In the genomic region with DNA sequence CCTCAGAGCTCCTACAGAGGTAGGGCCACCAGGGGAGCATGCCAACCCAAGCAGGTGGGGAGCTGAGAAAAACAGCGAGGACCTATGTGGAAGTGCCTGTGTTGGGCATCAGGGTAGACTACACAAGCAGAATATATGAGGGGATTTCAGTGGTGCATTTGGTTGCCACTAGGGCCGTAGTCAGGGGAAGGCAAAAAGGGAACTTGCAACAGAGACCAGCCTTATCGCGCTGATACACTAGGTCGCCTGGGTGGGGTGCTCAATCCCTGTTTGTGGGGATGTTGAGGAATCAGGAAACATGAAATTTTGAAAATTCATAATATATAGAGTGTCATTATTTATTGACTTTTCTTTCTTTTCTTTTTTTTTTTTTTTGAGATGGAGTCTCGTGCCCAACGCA, we compare ENCODE assay signal across 16 cellular contexts.
DNase-seq lines count a peak whose midpoint lies in the region; ATAC-seq, FAIRE-seq and TF ChIP-seq lines count a peak whose summit lies in the region.
"Had no signal": no experiment of that assay in that cellular context is flagged by ENCODE, and none has a peak within 500 bp of the region (broad histone marks: within the 10 kb centered on the region; RNA-seq: fewer than 3 reads in every experiment).

No MANE protein-coding gene starts in this region.

- H3K4me1 ChIP-seq in GM12878 (ENCODE audit: control insufficient read depth, insufficient read depth, low read length), result no peaks in the 10 kb centered on the region
- H3K4me1 ChIP-seq: vagina had no signal

- H3K9ac ChIP-seq in GM12878 (ENCODE audit: control insufficient read depth, insufficient read depth, low read length), result no peak overlapping the region

- H3K4me3 ChIP-seq in GM12878, result no peak overlapping the region
- H3K4me3 ChIP-seq: vagina had no signal

- H3K27ac Mint-ChIP-seq in progenitor cell of endocrine pancreas, result peak overlapping the region; percentile 75
- H3K27ac Mint-ChIP-seq in T-helper 2 cell treated with Interferon-gamma antibody and Interleukin-4, amounts not matched to agents 5 μg/mL and 100 μg/mL, for 36 hours, result no peak overlapping the region
- H3K27ac Mint-ChIP-seq: CD8-positive, alpha-beta memory T cell; dendritic cell treated with granulocyte-macrophage colony-stimulating factor and Interleukin-4, amounts not matched to agents 40 ng/mL and 50 ng/mL, for 4 days; memory B cell; stimulated activated naive CD8-positive, alpha-beta T cell treated with anti-CD3 and anti-CD28 coated beads, Interleukin-15, Interleukin-2, amounts not matched to agents 100 ng/mL and 50 ng/mL, for 24 hours had no signal

- no peak for TF ChIP-seq RAD21 in GM12878 (IDR thresholded peaks at IDR 0.05; ENCODE audit: insufficient read depth, low read depth, low read length)

- H3K27me3 ChIP-seq in GM12878 (replicated peaks in 1 of 2; ENCODE audit: control insufficient read depth in 2 of 2, insufficient read depth in 2 of 2, low read length in 1 of 2), result no peaks in the 10 kb centered on the region
- H3K27me3 ChIP-seq: vagina had no signal

- no peak overlapping the region for H3K27ac ChIP-seq in GM12878 (ENCODE audit: control insufficient read depth, insufficient read depth)
- H3K27ac ChIP-seq: vagina had no signal

- no peak overlapping the region for H3K4me2 ChIP-seq in GM12878 (ENCODE audit: control insufficient read depth, insufficient read depth)

- TF ChIP-seq CTCF in GM12878 (IDR thresholded peaks at IDR 0.05 in 2 of 3, conservative IDR thresholded peaks at IDR 0.05 in 1 of 3; ENCODE audit: control insufficient read depth in 2 of 3, extremely low read depth in 1 of 3, insufficient read depth in 1 of 3, low read depth in 3 of 3, low read length in 3 of 3), result no peak
- TF ChIP-seq CTCF in progenitor cell of endocrine pancreas (IDR thresholded peaks at IDR 0.05; ENCODE audit: unreplicated experiment), result no peak

- no peak for FAIRE-seq in GM12878 (lab: Jason Lieb, UNC)
- FAIRE-seq: G401.6 had no signal

- no peak overlapping the region for H3K4me3 Mint-ChIP-seq in progenitor cell of endocrine pancreas (ENCODE audit: low read depth)
- no peak overlapping the region for H3K4me3 Mint-ChIP-seq in T-helper 2 cell treated with Interferon-gamma antibody and Interleukin-4, amounts not matched to agents 5 μg/mL and 100 μg/mL, for 36 hours
- H3K4me3 Mint-ChIP-seq: CD8-positive, alpha-beta memory T cell; dendritic cell treated with granulocyte-macrophage colony-stimulating factor and Interleukin-4, amounts not matched to agents 40 ng/mL and 50 ng/mL, for 4 days; memory B cell; stimulated activated naive CD8-positive, alpha-beta T cell treated with anti-CD3 and anti-CD28 coated beads, Interleukin-15, Interleukin-2, amounts not matched to agents 100 ng/mL and 50 ng/mL, for 24 hours had no signal

- DNase-seq in MV-4-11 (lab: John Stamatoyannopoulos, UW), result peak; percentile 70
- DNase-seq in GM12878 (ENCODE audit: low read depth, low spot score), result no peak
- no peak for DNase-seq in progenitor cell of endocrine pancreas (ENCODE audit: low spot score, unreplicated experiment)
- DNase-seq in T-helper 2 cell treated with Interferon-gamma antibody and Interleukin-4, amounts not matched to agents 5 μg/mL and 100 μg/mL, for 36 hours (ENCODE audit: low spot score), result no peak
- DNase-seq: activated effector memory CD4-positive, alpha-beta T cell treated with Interleukin-2 at 50 U/mL for 16 hours; CD8-positive, alpha-beta memory T cell; NCI-H146; NCI-H524 had no signal

- SMC1A ChIA-PET in GM12878 (lab: Charles Lee; ENCODE audit: uncharacterized antibody, unreplicated experiment), result no interaction called here

- no peaks in the 10 kb centered on the region for H3K9me3 Mint-ChIP-seq in progenitor cell of endocrine pancreas (ENCODE audit: low read depth)
- no peaks in the 10 kb centered on the region for H3K9me3 Mint-ChIP-seq in T-helper 2 cell treated with Interferon-gamma antibody and Interleukin-4, amounts not matched to agents 5 μg/mL and 100 μg/mL, for 36 hours
- H3K9me3 Mint-ChIP-seq: dendritic cell treated with granulocyte-macrophage colony-stimulating factor and Interleukin-4, amounts not matched to agents 40 ng/mL and 50 ng/mL, for 4 days; memory B cell; stimulated activated naive CD8-positive, alpha-beta T cell treated with anti-CD3 and anti-CD28 coated beads, Interleukin-15, Interleukin-2, amounts not matched to agents 100 ng/mL and 50 ng/mL, for 24 hours had no signal

- in situ Hi-C loops in GM12878 (cut with MboI), result no loop called here

- no TSS peak for BruUV-seq in GM12878 (replicated peaks; lab: Mats Ljungman, UMichigan)

- no peaks in the 10 kb centered on the region for H3K36me3 ChIP-seq in GM12878 (ENCODE audit: control insufficient read depth in 2 of 2, insufficient read depth in 2 of 2, low read length in 1 of 2)
- H3K36me3 ChIP-seq: vagina had no signal

- H3K79me2 ChIP-seq in GM12878 (ENCODE audit: control insufficient read depth, insufficient read depth, low read length), result no peaks in the 10 kb centered on the region

- ATAC-seq in GM18909 (IDR thresholded peaks at IDR 0.05; ENCODE audit: poor library complexity, unreplicated experiment) (peak; percentile 46), GM12878 (peak; percentile 58), HG03460 (IDR thresholded peaks at IDR 0.05; ENCODE audit: unreplicated experiment) (no peak), GM19463 (IDR thresholded peaks at IDR 0.05; ENCODE audit: unreplicated experiment) (no peak)

- no peaks in the 10 kb centered on the region for H3K36me3 Mint-ChIP-seq in progenitor cell of endocrine pancreas (ENCODE audit: insufficient read depth)
- H3K36me3 Mint-ChIP-seq in T-helper 2 cell treated with Interferon-gamma antibody and Interleukin-4, amounts not matched to agents 5 μg/mL and 100 μg/mL, for 36 hours (ENCODE audit: low read depth), result no peaks in the 10 kb centered on the region
- H3K36me3 Mint-ChIP-seq: CD8-positive, alpha-beta memory T cell; memory B cell had no signal

- no peaks in the 10 kb centered on the region for H4K20me1 ChIP-seq in GM12878 (ENCODE audit: control insufficient read depth, insufficient read depth)

- 15% methylated on average over 5 of the region's 7 CpGs for WGBS in GM12878 (ENCODE audit: insufficient coverage, insufficient replicate concordance, low lambda C conversion rate, missing lambda C conversion rate)

- no peak for TF ChIP-seq POLR2A in GM12878 (IDR thresholded peaks at IDR 0.05; ENCODE audit: low read depth, low read length)

- no peak overlapping the region for H2AFZ ChIP-seq in GM12878 (ENCODE audit: control insufficient read depth, low read depth, low read length)

- CTCF ChIA-PET in GM12878 (lab: Yijun Ruan, JAX), result no interaction called here

- POLR2A ChIA-PET in GM12878 (lab: Charles Lee), result interaction anchor here (0.7 kb wide), 1 partner anchor 364 kb away, joined by 3 read pairs; no protein-coding TSS in a partner anchor

- RAD21 ChIA-PET in GM12878 (lab: Charles Lee; ENCODE audit: unreplicated experiment), result no interaction called here

- H3K27me3 Mint-ChIP-seq in progenitor cell of endocrine pancreas, result no peaks in the 10 kb centered on the region
- peaks cover 5% of the 10 kb centered on the region for H3K27me3 Mint-ChIP-seq in T-helper 2 cell treated with Interferon-gamma antibody and Interleukin-4, amounts not matched to agents 5 μg/mL and 100 μg/mL, for 36 hours (ENCODE audit: low read depth)
- H3K27me3 Mint-ChIP-seq: CD8-positive, alpha-beta memory T cell; dendritic cell treated with granulocyte-macrophage colony-stimulating factor and Interleukin-4, amounts not matched to agents 40 ng/mL and 50 ng/mL, for 4 days; stimulated activated naive CD8-positive, alpha-beta T cell treated with anti-CD3 and anti-CD28 coated beads, Interleukin-15, Interleukin-2, amounts not matched to agents 100 ng/mL and 50 ng/mL, for 24 hours had no signal

- peaks cover 15% of the 10 kb centered on the region for H3K4me1 Mint-ChIP-seq in progenitor cell of endocrine pancreas (ENCODE audit: low read depth)
- peaks cover 11% of the 10 kb centered on the region for H3K4me1 Mint-ChIP-seq in T-helper 2 cell treated with Interferon-gamma antibody and Interleukin-4, amounts not matched to agents 5 μg/mL and 100 μg/mL, for 36 hours (ENCODE audit: low read depth)
- H3K4me1 Mint-ChIP-seq: CD8-positive, alpha-beta memory T cell; memory B cell had no signal

- intact Hi-C loops in GM12878 (cut with micrococcal nuclease; ENCODE audit: unreplicated experiment), result no loop called here

- no peaks in the 10 kb centered on the region for H3K9me3 ChIP-seq in GM12878 (replicated peaks; ENCODE audit: control insufficient read depth, insufficient read depth, low read length)
- H3K9me3 ChIP-seq: vagina had no signal

- no peak for TF ChIP-seq EP300 in GM12878 (IDR thresholded peaks at IDR 0.05; ENCODE audit: borderline replicate concordance in 1 of 2, control insufficient read depth in 1 of 2, low read depth in 2 of 2, low read length in 2 of 2)

TF ChIP-seq in GM12878, 131 proteins besides CTCF, POLR2A, EP300 and RAD21 (continues in another document):
- TF ChIP-seq CBFB (IDR thresholded peaks at IDR 0.05; ENCODE audit: low read depth) (no peak), RELA (IDR thresholded peaks at IDR 0.05; ENCODE audit: borderline replicate concordance, partially characterized antibody) (no peak), WRNIP1 (IDR thresholded peaks at IDR 0.05; ENCODE audit: borderline replicate concordance, low read depth, low read length) (no peak), SMAD5 (IDR thresholded peaks at IDR 0.05; ENCODE audit: low read depth) (no peak), CREB1 (IDR thresholded peaks at IDR 0.05; ENCODE audit: low read depth) (no peak), SREBF1 (IDR thresholded peaks at IDR 0.05; ENCODE audit: low read length) (no peak), SUZ12 (IDR thresholded peaks at IDR 0.05; ENCODE audit: unreplicated experiment) (no peak), ETV6 (conservative IDR thresholded peaks at IDR 0.05 in 1 of 2, IDR thresholded peaks at IDR 0.05 in 1 of 2; ENCODE audit: borderline replicate concordance in 1 of 2, low read depth in 1 of 2) (no peak)
- TF ChIP-seq, protein P1, sequence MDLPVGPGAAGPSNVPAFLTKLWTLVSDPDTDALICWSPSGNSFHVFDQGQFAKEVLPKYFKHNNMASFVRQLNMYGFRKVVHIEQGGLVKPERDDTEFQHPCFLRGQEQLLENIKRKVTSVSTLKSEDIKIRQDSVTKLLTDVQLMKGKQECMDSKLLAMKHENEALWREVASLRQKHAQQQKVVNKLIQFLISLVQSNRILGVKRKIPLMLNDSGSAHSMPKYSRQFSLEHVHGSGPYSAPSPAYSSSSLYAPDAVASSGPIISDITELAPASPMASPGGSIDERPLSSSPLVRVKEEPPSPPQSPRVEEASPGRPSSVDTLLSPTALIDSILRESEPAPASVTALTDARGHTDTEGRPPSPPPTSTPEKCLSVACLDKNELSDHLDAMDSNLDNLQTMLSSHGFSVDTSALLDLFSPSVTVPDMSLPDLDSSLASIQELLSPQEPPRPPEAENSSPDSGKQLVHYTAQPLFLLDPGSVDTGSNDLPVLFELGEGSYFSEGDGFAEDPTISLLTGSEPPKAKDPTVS (IDR thresholded peaks at IDR 0.05; ENCODE audit: low read depth, low read length), result no peak

Comparison
In these comparisons a context has a peak if more than half of its experiments do, and no peak if none do; other contexts are left out.
1. ATAC-seq: peak in GM18909 (single experiment) and GM12878 (single experiment); none in HG03460 (single experiment) and GM19463 (single experiment).